In genomic region chr10:112236486-112236885, GRCh38 we compare ENCODE assay signal across 1 cellular context.
TF ChIP-seq lines count a peak whose summit lies in the region.

No MANE protein-coding gene starts in this region.

TF ChIP-seq in HepG2, 621 proteins besides CTCF, POLR2A, EP300 and RAD21:
- TF ChIP-seq SNAPC4 (CRISPR knock-in tag; IDR thresholded peaks at IDR 0.05) (no peak), ZNF263 (CRISPR knock-in tag; IDR thresholded peaks at IDR 0.05) (peak; percentile 30; the same call in 1 of the 2 replicates)
